In the genomic region with DNA sequence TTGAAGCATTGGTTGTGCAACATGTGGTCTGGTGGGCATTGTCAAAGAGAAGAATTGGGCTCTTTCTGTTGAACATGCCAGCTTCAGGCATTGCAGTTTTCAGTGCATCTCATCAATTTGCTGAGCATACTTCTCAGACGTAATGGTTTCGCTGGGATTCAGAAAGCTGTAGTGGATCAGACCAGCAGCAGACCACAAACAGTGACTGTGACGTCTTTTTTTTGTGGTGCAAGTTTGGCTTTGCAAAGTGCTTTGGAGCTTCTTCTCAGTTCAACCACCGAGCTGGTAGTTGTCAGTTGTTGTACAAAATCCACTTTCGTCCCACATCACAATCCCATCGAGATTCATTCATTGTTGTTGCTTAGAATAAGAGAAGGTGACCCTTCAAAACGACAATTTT, we compare ENCODE assay signal across 30 cellular contexts.
"Had no signal": no experiment of that assay in that cellular context is flagged by ENCODE, and none has a peak within 500 bp of the region (broad histone marks: within the 10 kb centered on the region; RNA-seq: fewer than 3 reads in every experiment).

No MANE protein-coding gene starts in this region.

- H3K27me3 ChIP-seq: ascending aorta, cardiac muscle cell had no signal

- H3K27ac ChIP-seq: ascending aorta, cardiac muscle cell, WERI-Rb-1 had no signal

- H3K4me1 ChIP-seq: ascending aorta had no signal

- H3K36me3 ChIP-seq: ascending aorta, cardiac muscle cell, WERI-Rb-1 had no signal

- DNase-seq: activated CD4-positive, alpha-beta memory T cell treated with anti-CD3 and anti-CD28 coated beads, Interleukin-2, amount 10 ng/mL, durations not matched to agents 7 days and 5 days; activated CD4-positive, alpha-beta T cell treated with anti-CD3 and anti-CD28 coated beads for 1 hour; activated CD4-positive, alpha-beta T cell treated with anti-CD3 and anti-CD28 coated beads for 36 hours; activated CD4-positive, alpha-beta T cell treated with anti-CD3 and anti-CD28 coated beads for 48 hours; activated CD4-positive, alpha-beta T cell treated with anti-CD3 and anti-CD28 coated beads, Interleukin-2, amount 10 ng/mL, durations not matched to agents 7 days and 5 days; activated CD4-positive, alpha-beta T cell treated with anti-CD3 and anti-CD28 coated beads, Interleukin-2, amount 50 U/mL, for 48 hours; activated CD4-positive, CD25-positive, alpha-beta regulatory T cell; activated CD8-positive, alpha-beta memory T cell treated with anti-CD3 and anti-CD28 coated beads for 24 hours; activated CD8-positive, alpha-beta memory T cell treated with anti-CD3 and anti-CD28 coated beads, Interleukin-2, amount 10 ng/mL, durations not matched to agents 7 days and 5 days; activated CD8-positive, alpha-beta memory T cell treated with anti-CD3 and anti-CD28 coated beads, Interleukin-2, amount 50 U/mL, for 48 hours; activated CD8-positive, alpha-beta T cell treated with anti-CD3 and anti-CD28 coated beads, Interleukin-2, amount 10 ng/mL, durations not matched to agents 7 days and 5 days; activated effector memory CD4-positive, alpha-beta T cell treated with Interleukin-2 at 50 U/mL for 16 hours; activated gamma-delta T cell; activated naive CD4-positive, alpha-beta T cell treated with anti-CD3 and anti-CD28 coated beads, Interleukin-2, amount 10 ng/mL, durations not matched to agents 7 days and 5 days; activated naive CD4-positive, alpha-beta T cell treated with Interleukin-2 at 50 U/mL for 16 hours; activated naive CD8-positive, alpha-beta T cell treated with anti-CD3 and anti-CD28 coated beads, Interleukin-2, amount 10 ng/mL, durations not matched to agents 7 days and 5 days; activated naive CD8-positive, alpha-beta T cell treated with anti-CD3 and anti-CD28 coated beads, Interleukin-2, amount 50 U/mL, for 24 hours; activated T-cell treated with anti-CD3 and anti-CD28 coated beads, Interleukin-2, amount 50 U/mL, for 24 hours; activated T-cell treated with anti-CD3 and anti-CD28 coated beads, Interleukin-2, amount 50 U/mL, for 48 hours; amygdala; anterior cingulate cortex; caudate nucleus; cerebellar nuclear complex; T-helper 2 cell; T-helper 9 cell; WERI-Rb-1 had no signal

- H3K9me3 ChIP-seq: ascending aorta had no signal

- H3K4me3 ChIP-seq: ascending aorta, cardiac muscle cell had no signal

- ATAC-seq: activated CD4-positive, alpha-beta T cell treated with anti-CD3 and anti-CD28 coated beads for 36 hours; activated CD4-positive, CD25-positive, alpha-beta regulatory T cell treated with anti-CD3 and anti-CD28 coated beads, Interleukin-2, amount 50 U/mL, for 24 hours; activated CD8-positive, alpha-beta memory T cell treated with anti-CD3 and anti-CD28 coated beads, Interleukin-2, amount 10 ng/mL, durations not matched to agents 7 days and 5 days; activated CD8-positive, alpha-beta T cell treated with anti-CD3 and anti-CD28 coated beads, Interleukin-2, amount 10 ng/mL, durations not matched to agents 7 days and 5 days; activated naive CD8-positive, alpha-beta T cell treated with anti-CD3 and anti-CD28 coated beads, Interleukin-2, amount 50 U/mL, for 24 hours; WTC11 had no signal
